ENCODE assay signal across 25 cellular contexts in genomic region chr20:40335437-40335836, GRCh38.
"Had no signal": no experiment of that assay in that cellular context is flagged by ENCODE, and none has a peak within 500 bp of the region (broad histone marks: within the 10 kb centered on the region; RNA-seq: fewer than 3 reads in every experiment).

No MANE protein-coding gene starts in this region.

- H3K4me3 ChIP-seq: colonic mucosa, esophagus squamous epithelium, heart right ventricle, lung, pancreas, sigmoid colon, stomach, thyroid gland had no signal

- H3K27me3 ChIP-seq: colonic mucosa, esophagus squamous epithelium, pancreas, sigmoid colon, stomach, thyroid gland had no signal

- H3K27ac ChIP-seq: colonic mucosa, esophagus squamous epithelium, heart right ventricle, neutrophil, pancreas, sigmoid colon, stomach, thyroid gland had no signal

- ATAC-seq: heart right ventricle; left colon; natural killer cell; pancreas; stimulated activated effector memory CD8-positive, alpha-beta T cell treated with anti-CD3 and anti-CD28 coated beads, Interleukin-12 subunit alpha, Interleukin-12 subunit beta, amount 100 ng/mL, for 72 hours had no signal

- H3K4me3 Mint-ChIP-seq: memory B cell; natural killer cell; neural crest cell; stimulated activated effector memory CD8-positive, alpha-beta T cell treated with anti-CD3 and anti-CD28 coated beads, Interleukin-12 subunit alpha, Interleukin-12 subunit beta, amount 100 ng/mL, for 72 hours had no signal

- H3K36me3 ChIP-seq: colonic mucosa, esophagus squamous epithelium, heart right ventricle, neutrophil, pancreas, sigmoid colon, stomach, thyroid gland had no signal

- H3K9me3 Mint-ChIP-seq: memory B cell; natural killer cell; neural crest cell; stimulated activated effector memory CD8-positive, alpha-beta T cell treated with anti-CD3 and anti-CD28 coated beads, Interleukin-12 subunit alpha, Interleukin-12 subunit beta, amount 100 ng/mL, for 72 hours had no signal

- H3K4me1 Mint-ChIP-seq: memory B cell; natural killer cell; stimulated activated effector memory CD8-positive, alpha-beta T cell treated with anti-CD3 and anti-CD28 coated beads, Interleukin-12 subunit alpha, Interleukin-12 subunit beta, amount 100 ng/mL, for 72 hours had no signal

- H3K36me3 Mint-ChIP-seq: memory B cell; natural killer cell; stimulated activated effector memory CD8-positive, alpha-beta T cell treated with anti-CD3 and anti-CD28 coated beads, Interleukin-12 subunit alpha, Interleukin-12 subunit beta, amount 100 ng/mL, for 72 hours had no signal

- H3K9me3 ChIP-seq: colonic mucosa, esophagus squamous epithelium, heart right ventricle, neutrophil, pancreas, sigmoid colon, stomach, thyroid gland had no signal

- H3K27ac Mint-ChIP-seq: memory B cell; natural killer cell; stimulated activated effector memory CD8-positive, alpha-beta T cell treated with anti-CD3 and anti-CD28 coated beads, Interleukin-12 subunit alpha, Interleukin-12 subunit beta, amount 100 ng/mL, for 72 hours had no signal

- DNase-seq: colonic mucosa; dermis blood vessel endothelial cell; effector memory CD4-positive, alpha-beta T cell; esophagus squamous epithelium; foreskin melanocyte; glutamatergic neuron; heart right ventricle; hippocampal formation; islet precursor cell; kidney glomerular epithelial cell; left colon; natural killer cell; pancreas; sigmoid colon; stimulated activated CD4-positive, alpha-beta T cell treated with anti-CD3 and anti-CD28 coated beads, Interleukin-2, amount 100 ng/mL, for 24 hours; stimulated activated CD4-positive, alpha-beta T cell treated with anti-CD3 and anti-CD28 coated beads, Interleukin-4, amount 100 ng/mL, for 24 hours; stimulated activated naive CD4-positive, alpha-beta T cell treated with Interleukin-2 at 50 U/mL for 16 hours; stomach; thyroid gland; trophoblast cell had no signal

- H3K4me1 ChIP-seq: colonic mucosa, pancreas, sigmoid colon, stomach had no signal
